ENCODE assay signal across 16 cellular contexts in the genomic region with DNA sequence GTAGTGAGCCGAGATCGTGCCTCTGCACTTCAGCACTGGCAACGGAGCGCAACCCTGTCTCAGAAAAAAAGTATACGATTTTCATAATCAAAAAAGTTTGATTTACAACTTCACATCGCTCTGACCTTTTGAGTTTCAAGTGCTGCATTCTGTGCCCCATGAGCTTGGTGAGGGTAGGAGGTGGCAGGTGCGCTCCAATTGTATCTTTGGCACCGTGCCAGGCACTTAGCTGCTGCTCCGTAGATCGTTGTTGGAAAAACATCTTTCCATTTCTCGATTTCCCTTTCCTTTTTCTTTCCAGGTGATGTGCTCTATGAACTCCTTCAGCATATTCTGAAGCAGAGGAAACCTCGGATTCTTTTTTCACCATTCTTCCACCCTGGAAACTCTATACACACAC.
A peak's percentile ranks its signal among the peaks of the same experiment; 100 is the strongest.
DNase-seq lines count a peak whose midpoint lies in the region; ATAC-seq and TF ChIP-seq lines count a peak whose summit lies in the region.
"Had no signal": no experiment of that assay in that cellular context is flagged by ENCODE, and none has a peak within 500 bp of the region (broad histone marks: within the 10 kb centered on the region; RNA-seq: fewer than 3 reads in every experiment).

No MANE protein-coding gene starts in this region.

- no peak overlapping the region for H3K9ac ChIP-seq in endocrine pancreas (ENCODE audit: control insufficient read depth, insufficient read depth, low read length)

- H3K9me3 ChIP-seq in endocrine pancreas (ENCODE audit: control insufficient read depth, low read length) (no peaks in the 10 kb centered on the region), upper lobe of right lung (no peaks in the 10 kb centered on the region)

- H3K27me3 ChIP-seq in endocrine pancreas (ENCODE audit: control insufficient read depth, insufficient read depth, low read length) (no peaks in the 10 kb centered on the region), upper lobe of right lung (no peaks in the 10 kb centered on the region)

- H3K27ac ChIP-seq in upper lobe of right lung = no peak overlapping the region
- H3K27ac ChIP-seq: 22Rv1 had no signal

- WGBS in lower leg skin, 2 donors = 82% methylated on average over 12 of the region's 12 CpGs

- H3K4me1 ChIP-seq in endocrine pancreas (ENCODE audit: control insufficient read depth, insufficient read depth, low read length) (peaks cover 22% of the 10 kb centered on the region), upper lobe of right lung (peaks cover 7% of the 10 kb centered on the region)

- no peak for TF ChIP-seq POLR2A in lower leg skin (IDR thresholded peaks at IDR 0.05)

- H3K36me3 ChIP-seq in endocrine pancreas (ENCODE audit: control insufficient read depth, insufficient read depth, low read length) (no peaks in the 10 kb centered on the region), upper lobe of right lung (peaks cover 42% of the 10 kb centered on the region)

- H3K4me3 ChIP-seq in endocrine pancreas (ENCODE audit: control insufficient read depth, insufficient read depth, low read length) (peak overlapping the region; percentile 57), lower leg skin (ENCODE audit: low read depth, poor library complexity, severe bottlenecking) (no peak overlapping the region), upper lobe of right lung (no peak overlapping the region)

- TF ChIP-seq CTCF in lower leg skin (IDR thresholded peaks at IDR 0.05) (no peak), upper lobe of right lung (IDR thresholded peaks at IDR 0.05) (no peak)

- ATAC-seq in HG02884 (IDR thresholded peaks at IDR 0.05; ENCODE audit: unreplicated experiment) (no peak), upper lobe of right lung (no peak)
- ATAC-seq: CD8-positive, alpha-beta T cell; natural killer cell had no signal

- intact Hi-C loops in lower leg skin (cut with DNase I; ENCODE audit: low total_unique reads) = loop anchor here (10.0 kb wide), 1 partner anchor 472 kb away; no protein-coding TSS in a partner anchor
- intact Hi-C loops in upper lobe of right lung (cut with DNase I) = no loop called here

- DNase-seq in DMS 273 (lab: John Stamatoyannopoulos, UW; ENCODE audit: unreplicated experiment) (peak; percentile 11), DMS 273 treated with DMSO at 0.1 percent for 48 hours (lab: John Stamatoyannopoulos, UW) (no peak), NCI-H128 (lab: John Stamatoyannopoulos, UW; ENCODE audit: unreplicated experiment) (peak; percentile 91), NCI-H510A treated with DMSO at 0.1 percent for 48 hours (lab: John Stamatoyannopoulos, UW) (peak; percentile 99), lower leg skin (ENCODE audit: low spot score in 2 of 2) (no peak), upper lobe of right lung (no peak)
- DNase-seq: activated T-cell treated with anti-CD3 and anti-CD28 coated beads, Interleukin-2, amount 50 U/mL, for 1 hour; CD8-positive, alpha-beta T cell; Kasumi-1; mammary epithelial cell; natural killer cell; substantia nigra; T-helper 2 cell had no signal

Comparison
In these comparisons a context has a peak if more than half of its experiments do, and no peak if none do; other contexts are left out.
1. DNase-seq: peak in DMS 273 (single experiment), NCI-H128 (single experiment) and NCI-H510A treated with DMSO at 0.1 percent for 48 hours (single experiment); none in DMS 273 treated with DMSO at 0.1 percent for 48 hours (single experiment), lower leg skin (0 of 2) and upper lobe of right lung (single experiment).